In the genomic region with DNA sequence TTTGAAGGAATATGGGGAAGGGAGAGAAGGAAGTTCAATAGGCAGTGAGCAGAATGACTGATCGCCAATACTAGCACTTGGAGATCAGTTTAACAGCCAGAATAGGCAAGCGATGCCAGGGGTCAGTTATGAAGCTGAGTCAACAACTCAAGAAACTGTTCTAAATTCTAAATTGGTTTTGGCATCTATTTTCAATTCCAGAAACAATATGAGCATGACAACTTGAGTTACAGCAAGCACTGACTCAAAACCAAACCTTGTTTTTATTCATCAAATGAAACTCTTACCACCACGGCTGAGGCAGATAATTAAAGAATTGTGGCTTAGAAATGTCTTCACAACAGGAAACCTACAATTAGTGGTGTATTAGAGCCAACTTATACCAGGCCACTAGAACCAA, we compare ENCODE assay signal across 8 cellular contexts.
DNase-seq lines count a peak whose midpoint lies in the region; ATAC-seq and TF ChIP-seq lines count a peak whose summit lies in the region.

No MANE protein-coding gene starts in this region.

- 40% methylated on average over 3 of the region's 3 CpGs for WGBS in right lobe of liver (ENCODE audit: insufficient coverage, low coverage, low lambda C conversion rate, missing lambda C conversion rate)

- H3K4me3 Mint-ChIP-seq in T-cell (peak overlapping the region in 1 of 3 donors; percentile 9), Caco-2 (ENCODE audit: unreplicated experiment) (no peak overlapping the region)

- no TSS peak for BruUV-seq in Caco-2 (replicated peaks; lab: Mats Ljungman, UMichigan)

- H3K27me3 ChIP-seq in right lobe of liver (no peaks in the 10 kb centered on the region), Caco-2 (replicated peaks; ENCODE audit: control insufficient read depth, insufficient read depth, low read length) (no peaks in the 10 kb centered on the region)

- POLR2A ChIA-PET in T-cell (lab: Charles Lee), result no interaction called here
- POLR2A ChIA-PET in Caco-2 (lab: Charles Lee), result no interaction called here

- peak overlapping the region in 2 of 3 donors; percentile 1 to 45 for H3K27ac ChIP-seq in right lobe of liver

- H3K4me3 ChIP-seq in right lobe of liver (no peak overlapping the region), Caco-2 (ENCODE audit: low read depth, low read length) (no peak overlapping the region)

- TF ChIP-seq POLR2A in right lobe of liver (IDR thresholded peaks at IDR 0.05), result no peak

- TF ChIP-seq CTCF in right lobe of liver (IDR thresholded peaks at IDR 0.05) (no peak), Caco-2 (IDR thresholded peaks at IDR 0.05; ENCODE audit: insufficient read depth in 1 of 2, low read depth in 1 of 2, low read length in 1 of 2, severe bottlenecking in 1 of 2, unreplicated experiment in 1 of 2) (no peak)

- CTCF ChIA-PET in T-cell (lab: Charles Lee) (no interaction called here), Caco-2 (lab: Charles Lee) (no interaction called here)

- ATAC-seq in activated CD4-positive, CD25-positive, alpha-beta regulatory T cell treated with anti-CD3 and anti-CD28 coated beads, Interleukin-2, amount 50 U/mL, for 24 hours, result peak; percentile 67 to 73
- ATAC-seq in HG02571 (IDR thresholded peaks at IDR 0.05; ENCODE audit: unreplicated experiment) (peak; percentile 85), T-cell (replicated peaks in 1 of 4) (peak in 2 of 4 experiments; percentile 39 to 45), right lobe of liver (peak in 2 of 4 donors; percentile 13 to 22)

- H3K36me3 ChIP-seq in right lobe of liver, result no peaks in the 10 kb centered on the region
- no peaks in the 10 kb centered on the region for H3K36me3 ChIP-seq in Caco-2 (ENCODE audit: control insufficient read depth, insufficient read depth, low read length)

- peaks cover 37 to 40% (median 40%) of the 10 kb centered on the region in 3 donors for H3K4me1 Mint-ChIP-seq in T-cell
- H3K4me1 Mint-ChIP-seq in Caco-2 (ENCODE audit: low read depth, unreplicated experiment), result no peaks in the 10 kb centered on the region

- no peak for DNase-seq in activated CD4-positive, CD25-positive, alpha-beta regulatory T cell treated with anti-CD3 and anti-CD28 coated beads, Interleukin-2, amount 50 U/mL, for 72 hours
- DNase-seq in T-cell (no peak), right lobe of liver (no peak), NCI-H2081 treated with DMSO at 0.1 percent for 48 hours (lab: John Stamatoyannopoulos, UW) (no peak), pons (ENCODE audit: low spot score) (no peak), Caco-2 (no peak)

- peak overlapping the region; percentile 19 to 67 for H3K27ac Mint-ChIP-seq in T-cell
- H3K27ac Mint-ChIP-seq in Caco-2 (ENCODE audit: unreplicated experiment), result no peak overlapping the region

- H3K9me3 Mint-ChIP-seq in T-cell, result no peaks in the 10 kb centered on the region
- no peaks in the 10 kb centered on the region for H3K9me3 Mint-ChIP-seq in Caco-2 (ENCODE audit: unreplicated experiment)

- H3K27me3 Mint-ChIP-seq in T-cell (no peaks in the 10 kb centered on the region), Caco-2 (ENCODE audit: insufficient read depth, unreplicated experiment) (no peaks in the 10 kb centered on the region)

- H3K36me3 Mint-ChIP-seq in T-cell, result peaks cover 40% of the 10 kb centered on the region
- H3K36me3 Mint-ChIP-seq in Caco-2 (ENCODE audit: insufficient read depth, unreplicated experiment), result no peaks in the 10 kb centered on the region

- H3K9me3 ChIP-seq in right lobe of liver (peaks cover 0 to 2% (median 0%) of the 10 kb centered on the region in 4 donors), Caco-2 (no peaks in the 10 kb centered on the region)

- H3K4me1 ChIP-seq in right lobe of liver, result peaks cover 0 to 11% (median 6%) of the 10 kb centered on the region in 4 donors
- H3K4me1 ChIP-seq in Caco-2, result no peaks in the 10 kb centered on the region

- intact Hi-C loops in right lobe of liver (cut with DNase I), result no loop called here
- intact Hi-C loops in Caco-2 (cut with micrococcal nuclease; ENCODE audit: unreplicated experiment), result no loop called here
